Comparison of ENCODE assay signal across 1 cellular context in genomic region chr20:63377256-63378114, GRCh38.
TF ChIP-seq lines count a peak whose summit lies in the region.

No MANE protein-coding gene starts in this region.

TF ChIP-seq in HepG2, 621 proteins besides CTCF, POLR2A, EP300 and RAD21 (continued from another document and continues in another):
- 0 out of 2 replicates have a peak, but pooled peaks have one; percentile 41 for TF ChIP-seq ZNF230 (CRISPR knock-in tag; IDR thresholded peaks at IDR 0.05)
- TF ChIP-seq TFE3 (CRISPR knock-in tag; IDR thresholded peaks at IDR 0.05), result no peak
- peak; percentile 56 for TF ChIP-seq FOSL2 (CRISPR knock-in tag; IDR thresholded peaks at IDR 0.05)
- TF ChIP-seq ZNF329 (CRISPR knock-in tag; IDR thresholded peaks at IDR 0.05; ENCODE audit: low read depth), result no peak
- TF ChIP-seq RXRA (CRISPR knock-in tag; IDR thresholded peaks at IDR 0.05), result 0 out of 2 replicates have a peak, but pooled peaks have one; percentile 27
- TF ChIP-seq GTF3A (CRISPR knock-in tag; conservative IDR thresholded peaks at IDR 0.05), result no peak
- no peak for TF ChIP-seq EED (CRISPR knock-in tag; IDR thresholded peaks at IDR 0.05)
- no peak for TF ChIP-seq ZNF614 (CRISPR knock-in tag; IDR thresholded peaks at IDR 0.05; ENCODE audit: borderline replicate concordance)
- no peak for TF ChIP-seq ZBTB40 (IDR thresholded peaks at IDR 0.05)
- TF ChIP-seq ZBTB40 (CRISPR knock-in tag; IDR thresholded peaks at IDR 0.05), result no peak
- peak; percentile 24; the same call in 1 of the 2 replicates for TF ChIP-seq TFDP1 (CRISPR knock-in tag; IDR thresholded peaks at IDR 0.05; ENCODE audit: borderline replicate concordance)
- TF ChIP-seq DMTF1 (CRISPR knock-in tag; IDR thresholded peaks at IDR 0.05), result no peak
- TF ChIP-seq RFX5 (IDR thresholded peaks at IDR 0.05; ENCODE audit: low read depth, low read length), result 0 out of 2 replicates have a peak, but pooled peaks have one; percentile 6
- no peak for TF ChIP-seq ERF (CRISPR knock-in tag; IDR thresholded peaks at IDR 0.05)
- TF ChIP-seq MXD1 (CRISPR knock-in tag; IDR thresholded peaks at IDR 0.05), result no peak
- TF ChIP-seq CC2D1A (CRISPR knock-in tag; IDR thresholded peaks at IDR 0.05), result no peak
- no peak for TF ChIP-seq BCLAF1 (IDR thresholded peaks at IDR 0.05)
- no peak for TF ChIP-seq KDM5B (CRISPR knock-in tag; IDR thresholded peaks at IDR 0.05; ENCODE audit: borderline replicate concordance)
- peak; percentile 74 for TF ChIP-seq RFX1 (IDR thresholded peaks at IDR 0.05)
- peak; percentile 26; the same call in 1 of the 2 replicates for TF ChIP-seq HNF4G (IDR thresholded peaks at IDR 0.05; ENCODE audit: borderline replicate concordance, low read depth, low read length)
- no peak for TF ChIP-seq HNF4G (CRISPR knock-in tag; IDR thresholded peaks at IDR 0.05; ENCODE audit: borderline replicate concordance, low read depth)
- no peak for TF ChIP-seq NR2F1 (CRISPR knock-in tag; IDR thresholded peaks at IDR 0.05)
- TF ChIP-seq MAX (IDR thresholded peaks at IDR 0.05), result peak; percentile 66
- no peak for TF ChIP-seq CENPT (CRISPR knock-in tag; IDR thresholded peaks at IDR 0.05; ENCODE audit: low read depth)
- no peak for TF ChIP-seq JUNB (CRISPR knock-in tag; IDR thresholded peaks at IDR 0.05; ENCODE audit: borderline replicate concordance)
- TF ChIP-seq ZNF281 (CRISPR knock-in tag; IDR thresholded peaks at IDR 0.05; ENCODE audit: borderline replicate concordance), result peak; percentile 98
- peak; percentile 58; the same call in 1 of the 2 replicates for TF ChIP-seq ZNF609 (CRISPR knock-in tag; IDR thresholded peaks at IDR 0.05; ENCODE audit: borderline replicate concordance)
